In genomic region chr2:73717251-73717606, GRCh38 we compare ENCODE assay signal across 17 cellular contexts.
"Had no signal": no experiment of that assay in that cellular context is flagged by ENCODE, and none has a peak within 500 bp of the region (broad histone marks: within the 10 kb centered on the region; RNA-seq: fewer than 3 reads in every experiment).

No MANE protein-coding gene starts in this region.

- DNase-seq: activated CD4-positive, alpha-beta T cell treated with anti-CD3 and anti-CD28 coated beads, Interleukin-2, amount 10 ng/mL, durations not matched to agents 24 days and 14 days; activated CD8-positive, alpha-beta memory T cell treated with anti-CD3 and anti-CD28 coated beads, Interleukin-2, amount 50 U/mL, for 4 hours; activated naive CD4-positive, alpha-beta T cell treated with anti-CD3 and anti-CD28 coated beads for 36 hours; activated naive CD8-positive, alpha-beta T cell treated with anti-CD3 and anti-CD28 coated beads, Interleukin-2, amount 50 U/mL, for 24 hours; activated T-cell treated with anti-CD3 and anti-CD28 coated beads, Interleukin-2, amount 50 U/mL, for 4 hours; anterior cingulate cortex; caudate nucleus; lower lobe of right lung; nephron progenitor cell; stimulated activated CD4-positive, alpha-beta T cell treated with anti-CD3 and anti-CD28 coated beads, Interleukin-12 subunit alpha, Interleukin-12 subunit beta, amount 100 ng/mL, for 4 hours; stimulated activated CD4-positive, alpha-beta T cell treated with anti-CD3 and anti-CD28 coated beads, Interleukin-1b, Interleukin-23, amount 100 ng/mL, for 48 hours; stimulated activated naive CD4-positive, alpha-beta T cell treated with Interleukin-2 at 50 U/mL for 16 hours; T-helper 1 cell; T1000 had no signal

- H3K4me3 Mint-ChIP-seq: activated CD4-positive, alpha-beta T cell treated with anti-CD3 and anti-CD28 coated beads, Interleukin-2, amount 10 ng/mL, durations not matched to agents 24 days and 14 days; activated naive CD4-positive, alpha-beta T cell treated with anti-CD3 and anti-CD28 coated beads for 36 hours; activated naive CD8-positive, alpha-beta T cell treated with anti-CD3 and anti-CD28 coated beads, Interleukin-2, amount 50 U/mL, for 24 hours; activated T-cell treated with anti-CD3 and anti-CD28 coated beads, Interleukin-2, amount 50 U/mL, for 4 hours; nephron progenitor cell; type B pancreatic cell had no signal

- ATAC-seq: activated naive CD8-positive, alpha-beta T cell treated with anti-CD3 and anti-CD28 coated beads, Interleukin-2, amount 50 U/mL, for 24 hours; activated T-cell treated with anti-CD3 and anti-CD28 coated beads, Interleukin-2, amount 50 U/mL, for 4 hours had no signal

- H3K4me1 ChIP-seq: lower lobe of right lung had no signal

- H3K36me3 Mint-ChIP-seq: type B pancreatic cell had no signal

- H3K4me1 Mint-ChIP-seq: activated CD4-positive, alpha-beta T cell treated with anti-CD3 and anti-CD28 coated beads, Interleukin-2, amount 10 ng/mL, durations not matched to agents 24 days and 14 days; activated naive CD8-positive, alpha-beta T cell treated with anti-CD3 and anti-CD28 coated beads, Interleukin-2, amount 50 U/mL, for 24 hours; brain; nephron progenitor cell had no signal

- H3K4me3 ChIP-seq: lower lobe of right lung had no signal

- H3K27ac Mint-ChIP-seq: activated CD4-positive, alpha-beta T cell treated with anti-CD3 and anti-CD28 coated beads, Interleukin-2, amount 10 ng/mL, durations not matched to agents 24 days and 14 days; activated naive CD4-positive, alpha-beta T cell treated with anti-CD3 and anti-CD28 coated beads for 36 hours; activated naive CD8-positive, alpha-beta T cell treated with anti-CD3 and anti-CD28 coated beads, Interleukin-2, amount 50 U/mL, for 24 hours; nephron progenitor cell; progenitor cell of endocrine pancreas; type B pancreatic cell had no signal

- H3K36me3 ChIP-seq: lower lobe of right lung had no signal

- H3K9me3 ChIP-seq: lower lobe of right lung had no signal
